ENCODE assay signal across 1 cellular context in the genomic region with DNA sequence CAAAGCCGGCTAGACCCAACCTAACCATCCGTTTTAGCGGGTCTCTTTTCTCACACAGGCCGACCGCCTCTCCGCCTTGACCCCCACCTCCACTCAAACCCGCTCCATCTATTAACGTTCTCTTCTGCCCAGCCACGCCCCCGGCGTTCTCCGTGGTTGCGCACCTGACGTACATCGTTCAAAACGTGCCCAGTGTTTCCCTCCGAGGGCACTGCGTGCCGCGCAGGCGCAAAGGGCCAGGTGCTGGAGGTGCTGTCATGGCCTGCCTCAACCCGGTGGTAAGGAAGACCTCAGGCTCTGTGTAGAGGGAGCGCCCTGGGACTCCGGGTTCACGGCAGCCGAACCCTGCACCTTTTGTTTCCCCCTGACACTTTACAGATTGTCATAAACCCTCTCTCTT.
TF ChIP-seq lines count a peak whose summit lies in the region.

A gene with protein sequence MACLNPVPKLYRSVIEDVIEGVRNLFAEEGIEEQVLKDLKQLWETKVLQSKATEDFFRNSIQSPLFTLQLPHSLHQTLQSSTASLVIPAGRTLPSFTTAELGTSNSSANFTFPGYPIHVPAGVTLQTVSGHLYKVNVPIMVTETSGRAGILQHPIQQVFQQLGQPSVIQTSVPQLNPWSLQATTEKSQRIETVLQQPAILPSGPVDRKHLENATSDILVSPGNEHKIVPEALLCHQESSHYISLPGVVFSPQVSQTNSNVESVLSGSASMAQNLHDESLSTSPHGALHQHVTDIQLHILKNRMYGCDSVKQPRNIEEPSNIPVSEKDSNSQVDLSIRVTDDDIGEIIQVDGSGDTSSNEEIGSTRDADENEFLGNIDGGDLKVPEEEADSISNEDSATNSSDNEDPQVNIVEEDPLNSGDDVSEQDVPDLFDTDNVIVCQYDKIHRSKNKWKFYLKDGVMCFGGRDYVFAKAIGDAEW (plus strand): TSS at position 239 of the 400 bp plus-strand sequence. CDS start 19 bp downstream, at position 258.

TF ChIP-seq in IMR-90, 13 proteins besides CTCF, POLR2A, EP300 and RAD21 (continued from another document):
- TF ChIP-seq, protein P1, sequence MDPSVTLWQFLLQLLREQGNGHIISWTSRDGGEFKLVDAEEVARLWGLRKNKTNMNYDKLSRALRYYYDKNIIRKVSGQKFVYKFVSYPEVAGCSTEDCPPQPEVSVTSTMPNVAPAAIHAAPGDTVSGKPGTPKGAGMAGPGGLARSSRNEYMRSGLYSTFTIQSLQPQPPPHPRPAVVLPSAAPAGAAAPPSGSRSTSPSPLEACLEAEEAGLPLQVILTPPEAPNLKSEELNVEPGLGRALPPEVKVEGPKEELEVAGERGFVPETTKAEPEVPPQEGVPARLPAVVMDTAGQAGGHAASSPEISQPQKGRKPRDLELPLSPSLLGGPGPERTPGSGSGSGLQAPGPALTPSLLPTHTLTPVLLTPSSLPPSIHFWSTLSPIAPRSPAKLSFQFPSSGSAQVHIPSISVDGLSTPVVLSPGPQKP (IDR thresholded peaks at IDR 0.05; ENCODE audit: borderline replicate concordance, low read depth, low read length): no peak
- TF ChIP-seq MAZ (IDR thresholded peaks at IDR 0.05; ENCODE audit: borderline replicate concordance, low read depth, low read length): no peak
- TF ChIP-seq RCOR1 (IDR thresholded peaks at IDR 0.05; ENCODE audit: insufficient replicate concordance, low read length): no peak
- no peak for TF ChIP-seq MAFK (IDR thresholded peaks at IDR 0.05; ENCODE audit: low read depth, low read length)
- TF ChIP-seq, protein P2, sequence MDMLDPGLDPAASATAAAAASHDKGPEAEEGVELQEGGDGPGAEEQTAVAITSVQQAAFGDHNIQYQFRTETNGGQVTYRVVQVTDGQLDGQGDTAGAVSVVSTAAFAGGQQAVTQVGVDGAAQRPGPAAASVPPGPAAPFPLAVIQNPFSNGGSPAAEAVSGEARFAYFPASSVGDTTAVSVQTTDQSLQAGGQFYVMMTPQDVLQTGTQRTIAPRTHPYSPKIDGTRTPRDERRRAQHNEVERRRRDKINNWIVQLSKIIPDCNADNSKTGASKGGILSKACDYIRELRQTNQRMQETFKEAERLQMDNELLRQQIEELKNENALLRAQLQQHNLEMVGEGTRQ (IDR thresholded peaks at IDR 0.05; ENCODE audit: low read depth, low read length): no peak
- TF ChIP-seq SMC3 (IDR thresholded peaks at IDR 0.05; ENCODE audit: low read depth, low read length): no peak
- TF ChIP-seq BHLHE40 (IDR thresholded peaks at IDR 0.05; ENCODE audit: low read depth, low read length): no peak
